21 cellular contexts compared by ENCODE assay signal in genomic region chr11:7671347-7671746, GRCh38. TPM values are rescaled to one million over a fixed set of nuclear protein-coding genes. Genes with fewer than 3 reads are reported as not detected.
DNase-seq lines count a peak whose midpoint lies in the region; ATAC-seq, FAIRE-seq and TF ChIP-seq lines count a peak whose summit lies in the region.
"Had no signal": no experiment of that assay in that cellular context is flagged by ENCODE, and none has a peak within 500 bp of the region (broad histone marks: within the 10 kb centered on the region; RNA-seq: fewer than 3 reads in every experiment).

No MANE protein-coding gene starts in this region.

- peaks cover 2% of the 10 kb centered on the region for H3K79me2 ChIP-seq in GM12878 (ENCODE audit: control insufficient read depth, insufficient read depth, low read length)

- POLR2A ChIA-PET in GM12878 (lab: Charles Lee), result interaction anchor here (0.6 to 1.0 kb wide), 2 partner anchors 13 to 158 kb away, joined by 3 read pairs; partner anchors contain the start of gene PPFIBP2

- H3K4me3 ChIP-seq in GM12878, result no peak overlapping the region; the same call in 1 of the 2 replicates
- no peak overlapping the region for H3K4me3 ChIP-seq in tibial nerve
- H3K4me3 ChIP-seq: coronary artery, GM23338 had no signal

- SMC1A ChIA-PET in GM12878 (lab: Charles Lee; ENCODE audit: uncharacterized antibody, unreplicated experiment), result interaction anchor here (0.7 to 2.7 kb wide), 6 partner anchors 21 to 322 kb away, joined by 3 to 9 read pairs (median 4); no protein-coding TSS in a partner anchor

- H3K27ac ChIP-seq in GM12878 (ENCODE audit: control insufficient read depth, insufficient read depth) (peak overlapping the region; percentile 70), tibial nerve (peak overlapping the region; percentile 82 to 96 (median 89))
- H3K27ac ChIP-seq: coronary artery had no signal

- no TSS peak for BruUV-seq in GM12878 (replicated peaks; lab: Mats Ljungman, UMichigan)

- TF ChIP-seq CTCF in GM12878 (IDR thresholded peaks at IDR 0.05 in 2 of 3, conservative IDR thresholded peaks at IDR 0.05 in 1 of 3; ENCODE audit: control insufficient read depth in 2 of 3, extremely low read depth in 1 of 3, insufficient read depth in 1 of 3, low read depth in 3 of 3, low read length in 3 of 3), result no peak
- TF ChIP-seq CTCF in tibial nerve (IDR thresholded peaks at IDR 0.05), result no peak

- H3K27me3 ChIP-seq in GM12878 (replicated peaks in 1 of 2; ENCODE audit: control insufficient read depth in 2 of 2, insufficient read depth in 2 of 2, low read length in 1 of 2) (no peaks in the 10 kb centered on the region), tibial nerve (no peaks in the 10 kb centered on the region)

- H3K4me2 ChIP-seq in GM12878 (ENCODE audit: control insufficient read depth, insufficient read depth), result peak overlapping the region; percentile 96
- H3K4me2 ChIP-seq: GM23338 had no signal

- no peaks in the 10 kb centered on the region; the same call in 2 of the 3 replicates for H3K9me3 ChIP-seq in GM12878 (replicated peaks; ENCODE audit: control insufficient read depth, insufficient read depth, low read length)
- no peaks in the 10 kb centered on the region for H3K9me3 ChIP-seq in tibial nerve

- CTCF ChIA-PET in GM12878 (lab: Yijun Ruan, JAX), result interaction anchor here (1.1 to 3.0 kb wide), 6 partner anchors 14 to 319 kb away, joined by 3 to 11 read pairs (median 6); partner anchors contain the start of gene PPFIBP2

- no peak for TF ChIP-seq RAD21 in GM12878 (IDR thresholded peaks at IDR 0.05; ENCODE audit: insufficient read depth, low read depth, low read length)

- ATAC-seq in HG02981 (IDR thresholded peaks at IDR 0.05; ENCODE audit: unreplicated experiment) (peak; percentile 4), GM12878 (no peak; the same call in 1 of the 3 replicates), GM19455 (IDR thresholded peaks at IDR 0.05; ENCODE audit: unreplicated experiment) (no peak)
- ATAC-seq: GM23338 had no signal

- TF ChIP-seq POLR2A in GM12878 (IDR thresholded peaks at IDR 0.05; ENCODE audit: low read depth, low read length) (0 out of 2 replicates have a peak, but pooled peaks have one; percentile 18), tibial nerve (IDR thresholded peaks at IDR 0.05) (no peak)

- DNase-seq in GM12878 (ENCODE audit: low read depth, low spot score), result no peak
- peak; percentile 41 for DNase-seq in mucosa of gallbladder (ENCODE audit: low spot score)
- DNase-seq in tibial nerve (ENCODE audit: low spot score in 2 of 2), result no peak
- no peak for DNase-seq in NCI-H1092 (lab: John Stamatoyannopoulos, UW)
- no peak for DNase-seq in RKO (ENCODE audit: low spot score)
- DNase-seq: anterior cingulate cortex; erythroblast; NCI-H2029; NCI-H524 treated with DMSO at 0.1 percent for 48 hours; nucleus accumbens; stimulated activated naive CD4-positive, alpha-beta T cell treated with Interleukin-2 at 50 U/mL for 16 hours had no signal

- H2AFZ ChIP-seq in GM12878 (ENCODE audit: control insufficient read depth, low read depth, low read length), result no peak overlapping the region
- H2AFZ ChIP-seq: GM23338 had no signal

- no peak overlapping the region for H3K9ac ChIP-seq in GM12878 (ENCODE audit: control insufficient read depth, insufficient read depth, low read length)

- no peak for TF ChIP-seq EP300 in GM12878 (IDR thresholded peaks at IDR 0.05; ENCODE audit: borderline replicate concordance in 1 of 2, control insufficient read depth in 1 of 2, low read depth in 2 of 2, low read length in 2 of 2)
- TF ChIP-seq EP300 in tibial nerve (IDR thresholded peaks at IDR 0.05), result no peak

- H4K20me1 ChIP-seq in GM12878 (ENCODE audit: control insufficient read depth, insufficient read depth), result no peaks in the 10 kb centered on the region

- H3K4me1 ChIP-seq in GM12878 (ENCODE audit: control insufficient read depth, insufficient read depth, low read length) (peaks cover 40% of the 10 kb centered on the region), tibial nerve (peaks cover 0 to 75% (median 18%) of the 10 kb centered on the region in 4 donors)

- in situ Hi-C loops in GM12878 (cut with MboI), result no loop called here

- intact Hi-C loops in GM12878 (cut with micrococcal nuclease; ENCODE audit: unreplicated experiment), result no loop called here

- RAD21 ChIA-PET in GM12878 (lab: Charles Lee; ENCODE audit: unreplicated experiment), result interaction anchor here (0.8 to 1.1 kb wide), 2 partner anchors 111 to 159 kb away, joined by 4 to 5 read pairs; no protein-coding TSS in a partner anchor

- FAIRE-seq in GM12878 (lab: Jason Lieb, UNC), result no peak
- FAIRE-seq: islet of Langerhans, RCC 7860 had no signal

- WGBS in GM12878 (ENCODE audit: insufficient coverage, insufficient replicate concordance, low lambda C conversion rate, missing lambda C conversion rate), result 98% methylated on average over 7 of the region's 7 CpGs
- WGBS in tibial nerve, 2 donors, result 72 to 88% methylated on average over 7 of the region's 7 CpGs

- H3K36me3 ChIP-seq in GM12878 (ENCODE audit: control insufficient read depth in 2 of 2, insufficient read depth in 2 of 2, low read length in 1 of 2) (peaks cover 0 to 9% of the 10 kb centered on the region in 2 experiments; a peak in 3 of 4 replicates), tibial nerve (peaks cover 0 to 18% (median 0%) of the 10 kb centered on the region in 3 donors)

TF ChIP-seq in GM12878, 131 proteins besides CTCF, POLR2A, EP300 and RAD21:
- TF ChIP-seq SP1 (IDR thresholded peaks at IDR 0.05; ENCODE audit: low read depth, low read length) (no peak), SREBF2 (IDR thresholded peaks at IDR 0.05; ENCODE audit: low read length) (no peak), EZH2 (IDR thresholded peaks at IDR 0.05; ENCODE audit: borderline replicate concordance, control insufficient read depth, low read depth, low read length) (no peak), PAX5 (IDR thresholded peaks at IDR 0.05; ENCODE audit: borderline replicate concordance, low read depth, low read length) (no peak), TCF12 (IDR thresholded peaks at IDR 0.05; ENCODE audit: low read depth, low read length) (no peak), SMC3 (IDR thresholded peaks at IDR 0.05; ENCODE audit: borderline replicate concordance, low read length) (no peak), BMI1 (IDR thresholded peaks at IDR 0.05; ENCODE audit: borderline replicate concordance) (no peak), SMARCA5 (IDR thresholded peaks at IDR 0.05) (no peak), LARP7 (IDR thresholded peaks at IDR 0.05) (no peak)

RNA-seq across cellular contexts. Expression of gene CYB5R2, which starts 2.0 kb away (rescaled TPM):
- 37.8 and 40.2 TPM in 2 replicates for total RNA-seq in GM12878 (2013; cell fraction: nucleolus; rRNA removed)
- total RNA-seq in GM12878 (2014; rRNA removed) (64.5 and 66.5 TPM in 2 replicates), GM12878 (2014; rRNA removed; fragmentation: Illumina TruSeq; extraction: Trizol) (74.4 and 77.8 TPM in 2 replicates), GM12878 (2021) (46.6 and 56.8 TPM in 2 replicates), mucosa of gallbladder (8.1 TPM), tibial nerve (100 to 1,000 TPM in 1 of 4 donors, 10 to 100 TPM in 3; 50.8 to 104 (median 58.2) TPM)
- polyA plus RNA-seq in GM12878 (2011; ENCODE audit: low read depth), result 33.5 TPM
- polyA plus RNA-seq in GM12878 (2011; rRNA removed) (15.1 and 21.0 TPM in 2 replicates), GM12878 (2014; fragmentation: Illumina TruSeq; extraction: Trizol) (97.8 and 106 TPM in 2 replicates), GM12878 (2014; fragmentation: Nextera tagmentation; extraction: Ambion mirVana) (100 to 1,000 TPM in 1 of 2 experiments, 10 to 100 TPM in 1; 83.1 to 111 TPM), GM12878 (2014; rRNA removed) (74.8 and 77.2 TPM in 2 replicates), GM12878 (2016; fragmentation: Nextera tagmentation; extraction: Ambion mirVana) (10 to 100 TPM; 49.3 to 51.0 TPM)
- polyA plus RNA-seq in GM12878 (2011; cell fraction: cytosol; rRNA removed), result 17.3 and 20.0 TPM in 2 replicates
- 18.9 and 33.9 TPM in 2 replicates for polyA plus RNA-seq in GM12878 (2011; cell fraction: nucleus; rRNA removed)
- polyA plus RNA-seq in GM12878 (2012), result 35.1 and 37.5 TPM in 2 replicates
- 14.6 and 20.0 TPM in 2 replicates for polyA minus RNA-seq in GM12878 (2011; rRNA and poly(A)+ RNA removed)
- 2.9 and 3.4 TPM in 2 replicates for polyA minus RNA-seq in GM12878 (2011; cell fraction: cytosol; rRNA and poly(A)+ RNA removed)
- polyA minus RNA-seq in GM12878 (2011; cell fraction: nucleus; rRNA and poly(A)+ RNA removed), result 5.6 and 7.8 TPM in 2 replicates

RNA-seq across cellular contexts. Expression of gene OVCH2, which starts 34.9 kb away (rescaled TPM):
- total RNA-seq in GM12878 (2013; cell fraction: nucleolus; rRNA removed), result not detected in 2 replicates
- total RNA-seq in GM12878 (2014; rRNA removed) (not detected in 2 replicates), GM12878 (2014; rRNA removed; fragmentation: Illumina TruSeq; extraction: Trizol) (not detected in 2 replicates), GM12878 (2021) (not detected in 2 replicates), mucosa of gallbladder (0.20 TPM), tibial nerve (not detected)
- polyA plus RNA-seq in GM12878 (2011; ENCODE audit: low read depth), result not detected
- polyA plus RNA-seq in GM12878 (2011; rRNA removed) (not detected in 2 replicates), GM12878 (2014; fragmentation: Illumina TruSeq; extraction: Trizol) (not detected in 2 replicates), GM12878 (2014; fragmentation: Nextera tagmentation; extraction: Ambion mirVana) (not detected), GM12878 (2014; rRNA removed) (not detected in 2 replicates), GM12878 (2016; fragmentation: Nextera tagmentation; extraction: Ambion mirVana) (not detected)
- not detected in 2 replicates for polyA plus RNA-seq in GM12878 (2011; cell fraction: cytosol; rRNA removed)
- polyA plus RNA-seq in GM12878 (2011; cell fraction: nucleus; rRNA removed), result not detected in 2 replicates
- not detected in 2 replicates for polyA plus RNA-seq in GM12878 (2012)
- not detected in 2 replicates for polyA minus RNA-seq in GM12878 (2011; rRNA and poly(A)+ RNA removed)
- polyA minus RNA-seq in GM12878 (2011; cell fraction: cytosol; rRNA and poly(A)+ RNA removed), result not detected in 2 replicates
- polyA minus RNA-seq in GM12878 (2011; cell fraction: nucleus; rRNA and poly(A)+ RNA removed), result not detected in 2 replicates
- total RNA-seq: activated CD8-positive, alpha-beta T cell treated with anti-CD3 and anti-CD28 coated beads for 36 hours; activated T-helper 17 cell treated with anti-CD3 and anti-CD28 coated beads, Interleukin-2, amount 50 U/mL, for 72 hours; HT-29; skeletal muscle tissue had no signal
